10 cellular contexts compared by ENCODE assay signal in the genomic region with DNA sequence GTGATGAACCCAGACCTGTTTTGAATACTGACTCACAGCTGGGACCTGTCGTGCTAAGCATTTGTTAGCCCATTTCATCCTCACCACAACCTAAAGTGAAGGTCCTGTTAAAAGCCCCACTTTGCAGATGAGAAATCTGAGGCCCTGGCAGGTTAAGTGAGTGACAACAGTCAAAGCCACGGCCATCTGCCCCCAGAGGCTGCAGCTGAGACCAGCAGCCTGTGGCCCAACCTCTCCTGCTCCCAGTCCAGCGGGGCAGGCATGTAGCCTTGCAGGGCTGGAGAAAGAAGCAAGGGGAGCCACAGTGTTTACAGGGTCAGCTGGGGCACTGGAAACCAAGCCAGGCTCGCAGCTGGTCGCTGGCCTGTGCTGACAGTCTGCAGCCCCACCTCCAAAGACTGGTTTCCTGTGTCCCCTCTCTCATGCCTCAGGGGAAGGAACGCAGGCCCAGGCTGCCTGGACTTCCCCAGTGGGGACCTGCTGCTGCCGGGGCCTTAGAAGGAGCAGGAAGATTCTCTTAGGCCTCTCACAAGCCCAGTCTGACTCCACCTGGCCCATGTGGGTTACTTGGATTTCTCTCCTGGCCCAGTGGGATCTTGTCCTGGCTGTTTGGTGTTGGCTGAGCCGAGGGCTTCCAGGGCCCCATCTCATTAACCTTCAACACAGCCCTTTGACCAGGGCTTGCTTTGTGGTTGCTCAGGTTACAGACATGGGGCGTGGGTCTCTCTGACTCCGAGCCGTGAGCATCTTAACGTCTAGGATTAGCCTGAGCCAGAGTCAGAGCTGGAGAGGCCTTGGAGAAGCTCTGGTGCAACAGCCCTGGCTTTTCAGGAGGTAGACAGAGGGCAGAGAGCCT. TPM values are rescaled to one million over a fixed set of nuclear protein-coding genes. Genes with fewer than 3 reads are reported as not detected.
DNase-seq lines count a peak whose midpoint lies in the region; ATAC-seq, FAIRE-seq and TF ChIP-seq lines count a peak whose summit lies in the region.
"Had no signal": no experiment of that assay in that cellular context is flagged by ENCODE, and none has a peak within 500 bp of the region (broad histone marks: within the 10 kb centered on the region; RNA-seq: fewer than 3 reads in every experiment).

No MANE protein-coding gene starts in this region.

- no peak for TF ChIP-seq RAD21 in SK-N-SH (IDR thresholded peaks at IDR 0.05; ENCODE audit: low read length)

- no peaks in the 10 kb centered on the region for H3K9me2 ChIP-seq in SK-N-SH

- no peaks in the 10 kb centered on the region for H3K36me3 ChIP-seq in SK-N-SH (replicated peaks in 1 of 2; ENCODE audit: control insufficient read depth in 1 of 2, insufficient read depth in 2 of 2, low read length in 1 of 2)
- no peaks in the 10 kb centered on the region for H3K36me3 ChIP-seq in neural progenitor cell

- DNase-seq in GM12891 (ENCODE audit: insufficient read length, low spot score) (no peak), SK-N-SH (peak; percentile 48), endothelial cell (ENCODE audit: low spot score) (no peak), neural progenitor cell (ENCODE audit: low spot score) (peak; percentile 49), NCI-H1930 (lab: John Stamatoyannopoulos, UW) (no peak), cerebellar cortex (ENCODE audit: low spot score) (no peak)
- DNase-seq in effector CD8-positive, alpha-beta T cell (lab: John Stamatoyannopoulos, UW), result no peak

- no peak overlapping the region for H3K4me3 ChIP-seq in SK-N-SH (ENCODE audit: low read depth in 2 of 2, low read length in 1 of 2)
- H3K4me3 ChIP-seq in neural progenitor cell, result no peak overlapping the region
- H3K4me3 ChIP-seq: SK-N-MC had no signal

- peaks cover 47% of the 10 kb centered on the region for H3K4me1 Mint-ChIP-seq in endothelial cell (ENCODE audit: unreplicated experiment)
- peaks cover 31% of the 10 kb centered on the region for H3K4me1 Mint-ChIP-seq in neural progenitor cell

- POLR2A ChIA-PET in SK-N-SH (lab: Yijun Ruan, JAX), result no interaction called here

- H3F3A ChIP-seq in SK-N-SH (replicated peaks; ENCODE audit: insufficient read depth) (no peaks in the 10 kb centered on the region), neural progenitor cell (ENCODE audit: low read depth) (no peaks in the 10 kb centered on the region)

- no peak overlapping the region for H2AFZ ChIP-seq in SK-N-SH (ENCODE audit: low read depth)
- no peak overlapping the region for H2AFZ ChIP-seq in neural progenitor cell (replicated peaks)

- H3K36me3 Mint-ChIP-seq in endothelial cell (ENCODE audit: low read depth, unreplicated experiment) (peaks cover 12% of the 10 kb centered on the region), neural progenitor cell (no peaks in the 10 kb centered on the region)

- H3K79me2 ChIP-seq in SK-N-SH (ENCODE audit: insufficient read depth) (no peaks in the 10 kb centered on the region), neural progenitor cell (ENCODE audit: low read depth) (no peaks in the 10 kb centered on the region)

- H3K9me3 ChIP-seq in SK-N-SH (no peaks in the 10 kb centered on the region), neural progenitor cell (ENCODE audit: low read depth) (no peaks in the 10 kb centered on the region)

- WGBS in SK-N-SH (ENCODE audit: low lambda C conversion rate), result 73% methylated on average over 8 of the region's 12 CpGs

- H3K27ac Mint-ChIP-seq in endothelial cell (ENCODE audit: unreplicated experiment) (peak overlapping the region; percentile 42), neural progenitor cell (peak overlapping the region; percentile 95)

- H3K4me2 ChIP-seq in SK-N-SH (no peak overlapping the region), neural progenitor cell (no peak overlapping the region)

- no peak overlapping the region for H3K9ac ChIP-seq in SK-N-SH
- no peak overlapping the region for H3K9ac ChIP-seq in neural progenitor cell

- H3K27ac ChIP-seq in SK-N-SH (ENCODE audit: low read depth in 2 of 2, low read length in 1 of 2), result no peak overlapping the region; a peak in 1 of 4 replicates
- no peak overlapping the region for H3K27ac ChIP-seq in neural progenitor cell
- H3K27ac ChIP-seq: SK-N-MC had no signal

- H4K20me1 ChIP-seq in SK-N-SH (ENCODE audit: insufficient read depth), result no peaks in the 10 kb centered on the region
- no peaks in the 10 kb centered on the region for H4K20me1 ChIP-seq in neural progenitor cell (ENCODE audit: low read depth)

- CTCF ChIA-PET in SK-N-SH (lab: Yijun Ruan, JAX), result interaction anchor here (0.7 to 1.5 kb wide), 5 partner anchors 8 to 189 kb away, joined by 3 to 4 read pairs (median 4); no protein-coding TSS in a partner anchor

- peak; percentile 28 for ATAC-seq in HG02571 (IDR thresholded peaks at IDR 0.05; ENCODE audit: unreplicated experiment)

- TF ChIP-seq EP300 in SK-N-SH (IDR thresholded peaks at IDR 0.05; ENCODE audit: borderline replicate concordance in 1 of 2, low read depth in 1 of 2, low read length in 1 of 2), result no peak

- H3K9me3 Mint-ChIP-seq in endothelial cell (ENCODE audit: unreplicated experiment), result no peaks in the 10 kb centered on the region
- H3K9me3 Mint-ChIP-seq in neural progenitor cell, result no peaks in the 10 kb centered on the region

- TF ChIP-seq CTCF in SK-N-SH (IDR thresholded peaks at IDR 0.05), result no peak; the same call in 1 of the 2 replicates
- TF ChIP-seq CTCF in endothelial cell (IDR thresholded peaks at IDR 0.05; ENCODE audit: unreplicated experiment), result no peak
- no peak for TF ChIP-seq CTCF in neural progenitor cell (IDR thresholded peaks at IDR 0.05)

- peak; percentile 67 for FAIRE-seq in GM12891 (lab: Jason Lieb, UNC)

- peak; percentile 38; the same call in 1 of the 2 replicates for TF ChIP-seq POLR2A in GM12891 (IDR thresholded peaks at IDR 0.05; ENCODE audit: low read depth, low read length)

- peak overlapping the region; percentile 89 for H3K4me3 Mint-ChIP-seq in endothelial cell (ENCODE audit: unreplicated experiment)
- no peak overlapping the region for H3K4me3 Mint-ChIP-seq in neural progenitor cell

- H3K4me1 ChIP-seq in SK-N-SH (ENCODE audit: control insufficient read depth in 1 of 2, insufficient read depth in 2 of 2, low read depth in 1 of 2, low read length in 1 of 2), result peaks cover 0 to 23% of the 10 kb centered on the region in 2 experiments; a peak in 1 of 4 replicates
- peaks cover 13% of the 10 kb centered on the region for H3K4me1 ChIP-seq in neural progenitor cell

- H3K27me3 ChIP-seq in SK-N-SH (ENCODE audit: insufficient read depth) (no peaks in the 10 kb centered on the region), neural progenitor cell (no peaks in the 10 kb centered on the region)

- peaks cover 11% of the 10 kb centered on the region for H3K27me3 Mint-ChIP-seq in endothelial cell (ENCODE audit: unreplicated experiment)
- H3K27me3 Mint-ChIP-seq in neural progenitor cell (ENCODE audit: insufficient read depth, low read depth), result peaks cover 3% of the 10 kb centered on the region

TF ChIP-seq in GM12891, 5 proteins besides CTCF, POLR2A, EP300 and RAD21:
- TF ChIP-seq SPI1 (IDR thresholded peaks at IDR 0.05; ENCODE audit: low read depth, low read length) (no peak), POU2F2 (IDR thresholded peaks at IDR 0.05; ENCODE audit: low read depth, low read length) (peak; percentile 36), TAF1 (IDR thresholded peaks at IDR 0.05; ENCODE audit: low read depth, low read length) (peak; percentile 25), POLR2AphosphoS5 (IDR thresholded peaks at IDR 0.05; ENCODE audit: low read depth, low read length) (no peak; the same call in 1 of the 2 replicates), PAX5 (IDR thresholded peaks at IDR 0.05; ENCODE audit: insufficient read depth, low read length, severe bottlenecking) (no peak)

TF ChIP-seq in SK-N-SH, 30 proteins besides CTCF, POLR2A, EP300 and RAD21 (continues in another document):
- TF ChIP-seq TCF12 (IDR thresholded peaks at IDR 0.05) (no peak), RFX5 (IDR thresholded peaks at IDR 0.05; ENCODE audit: low read length) (no peak), TAF1 (IDR thresholded peaks at IDR 0.05; ENCODE audit: borderline replicate concordance, low read depth, low read length) (no peak)
- TF ChIP-seq, protein P1, sequence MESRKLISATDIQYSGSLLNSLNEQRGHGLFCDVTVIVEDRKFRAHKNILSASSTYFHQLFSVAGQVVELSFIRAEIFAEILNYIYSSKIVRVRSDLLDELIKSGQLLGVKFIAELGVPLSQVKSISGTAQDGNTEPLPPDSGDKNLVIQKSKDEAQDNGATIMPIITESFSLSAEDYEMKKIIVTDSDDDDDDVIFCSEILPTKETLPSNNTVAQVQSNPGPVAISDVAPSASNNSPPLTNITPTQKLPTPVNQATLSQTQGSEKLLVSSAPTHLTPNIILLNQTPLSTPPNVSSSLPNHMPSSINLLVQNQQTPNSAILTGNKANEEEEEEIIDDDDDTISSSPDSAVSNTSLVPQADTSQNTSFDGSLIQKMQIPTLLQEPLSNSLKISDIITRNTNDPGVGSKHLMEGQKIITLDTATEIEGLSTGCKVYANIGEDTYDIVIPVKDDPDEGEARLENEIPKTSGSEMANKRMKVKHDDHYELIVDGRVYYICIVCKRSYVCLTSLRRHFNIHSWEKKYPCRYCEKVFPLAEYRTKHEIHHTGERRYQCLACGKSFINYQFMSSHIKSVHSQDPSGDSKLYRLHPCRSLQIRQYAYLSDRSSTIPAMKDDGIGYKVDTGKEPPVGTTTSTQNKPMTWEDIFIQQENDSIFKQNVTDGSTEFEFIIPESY (IDR thresholded peaks at IDR 0.05; ENCODE audit: borderline replicate concordance, low read depth), result no peak
- TF ChIP-seq, protein P2, sequence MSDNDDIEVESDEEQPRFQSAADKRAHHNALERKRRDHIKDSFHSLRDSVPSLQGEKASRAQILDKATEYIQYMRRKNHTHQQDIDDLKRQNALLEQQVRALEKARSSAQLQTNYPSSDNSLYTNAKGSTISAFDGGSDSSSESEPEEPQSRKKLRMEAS (IDR thresholded peaks at IDR 0.05; ENCODE audit: low read depth), result no peak

RNA-seq across cellular contexts. Expression of a gene that starts 1.7 kb away (rescaled TPM):
- polyA plus RNA-seq in GM12891 (2012; ENCODE audit: low read depth, missing spikeins), result 62.2 TPM
- 0.99 and 1.3 TPM in 2 replicates for polyA plus RNA-seq in SK-N-SH (2012; rRNA removed)
- polyA plus RNA-seq in SK-N-SH (2012; cell fraction: cytosol; rRNA removed), result 0.79 and 1.0 TPM in 2 replicates
- 4.6 and 5.4 TPM in 2 replicates for polyA plus RNA-seq in SK-N-SH (2012; cell fraction: nucleus; rRNA removed)
- 79.2 TPM for total RNA-seq in endothelial cell (ENCODE audit: unreplicated experiment)
- total RNA-seq in neural progenitor cell (ENCODE audit: low replicate concordance), result 2.9 and 4.2 TPM in 2 replicates

RNA-seq across cellular contexts. Expression of a gene that starts 29.3 kb away (rescaled TPM):
- not detected for polyA plus RNA-seq in GM12891 (2012; ENCODE audit: low read depth, missing spikeins)
- not detected in 2 replicates for polyA plus RNA-seq in SK-N-SH (2012; rRNA removed)
- not detected in 2 replicates for polyA plus RNA-seq in SK-N-SH (2012; cell fraction: cytosol; rRNA removed)
- polyA plus RNA-seq in SK-N-SH (2012; cell fraction: nucleus; rRNA removed), result not detected in 2 replicates
- not detected for total RNA-seq in endothelial cell (ENCODE audit: unreplicated experiment)
- not detected in 2 replicates for total RNA-seq in neural progenitor cell (ENCODE audit: low replicate concordance)
- total RNA-seq: kidney epithelial cell had no signal

RNA-seq across cellular contexts. Expression of a gene that starts 48.8 kb away (rescaled TPM):
- polyA plus RNA-seq in GM12891 (2012; ENCODE audit: low read depth, missing spikeins), result 0.44 TPM
- polyA plus RNA-seq in SK-N-SH (2012; rRNA removed), result 1.2 and 1.4 TPM in 2 replicates
- 0.22 and 0.79 TPM in 2 replicates for polyA plus RNA-seq in SK-N-SH (2012; cell fraction: cytosol; rRNA removed)
- polyA plus RNA-seq in SK-N-SH (2012; cell fraction: nucleus; rRNA removed), result 1.4 and 1.5 TPM in 2 replicates
- total RNA-seq in endothelial cell (ENCODE audit: unreplicated experiment) (1.4 TPM), neural progenitor cell (ENCODE audit: low replicate concordance) (3.2 and 4.3 TPM in 2 replicates)

Comparison
In these comparisons a context has a peak if more than half of its experiments do, and no peak if none do; other contexts are left out.
1. DNase-seq: peak in SK-N-SH (single experiment) and neural progenitor cell (single experiment); none in GM12891 (single experiment), endothelial cell (single experiment), NCI-H1930 (0 of 2), cerebellar cortex (single experiment) and effector CD8-positive, alpha-beta T cell (single experiment).
2. RNA of a gene that starts 1.7 kb away (total RNA-seq): 79.2 TPM in endothelial cell (single experiment); 2.9 to 4.2 TPM in neural progenitor cell; every median in the first group is over 10 times any median in the second.